12 cellular contexts compared by ENCODE assay signal in the genomic region with DNA sequence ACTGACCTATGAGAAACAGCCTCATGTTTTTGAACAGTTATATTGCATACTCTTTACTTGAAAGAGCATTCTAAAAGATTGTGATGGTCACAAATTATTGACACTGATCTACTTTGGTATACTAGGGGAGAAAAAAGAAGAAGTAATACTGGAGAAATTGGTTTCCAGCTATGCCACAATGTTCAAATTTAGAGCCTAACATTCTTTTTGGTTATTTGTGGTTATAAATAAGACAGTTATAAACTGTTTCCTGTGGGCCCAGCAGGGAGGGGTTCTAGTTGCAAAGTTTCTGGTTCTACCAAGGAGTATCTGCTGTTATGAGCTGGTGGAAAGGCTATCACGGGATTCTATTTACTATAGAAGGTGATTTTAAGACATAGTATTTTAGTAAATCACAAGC. TPM values are rescaled to one million over a fixed set of nuclear protein-coding genes. Genes with fewer than 3 reads are reported as not detected.
DNase-seq lines count a peak whose midpoint lies in the region; ATAC-seq and TF ChIP-seq lines count a peak whose summit lies in the region.
"Had no signal": no experiment of that assay in that cellular context is flagged by ENCODE, and none has a peak within 500 bp of the region (broad histone marks: within the 10 kb centered on the region; RNA-seq: fewer than 3 reads in every experiment).

No MANE protein-coding gene starts in this region.

- DNase-seq in SKM-1 treated with dmso at 0.1 percent for 144 hours (lab: John Stamatoyannopoulos, UW; ENCODE audit: unreplicated experiment) (peak; percentile 18), SKM-1 (lab: John Stamatoyannopoulos, UW; ENCODE audit: unreplicated experiment) (no peak), HL-60 (ENCODE audit: low read depth in 1 of 2, low spot score in 1 of 2) (peak in 1 of 2 experiments; percentile 4), DMS53 (lab: John Stamatoyannopoulos, UW) (no peak), prostate gland (ENCODE audit: low spot score) (no peak), NCI-H1092 (lab: John Stamatoyannopoulos, UW) (no peak)
- DNase-seq: 8988T; activated CD4-positive, CD25-positive, alpha-beta regulatory T cell treated with anti-CD3 and anti-CD28 coated beads, Interleukin-2, amount 50 U/mL, for 72 hours; activated effector memory CD4-positive, alpha-beta T cell treated with Interleukin-2 at 50 U/mL for 16 hours; NCI-H2171 had no signal

- H3K27ac Mint-ChIP-seq in stimulated activated memory B cell treated with anti-CD40 and anti-IgM and Interleukin-4, amounts not matched to agents 10 μg/mL and 1 μg/mL and 100 μg/mL, for 72 hours: peak overlapping the region; percentile 8

- ATAC-seq in HG02759 (IDR thresholded peaks at IDR 0.05; ENCODE audit: unreplicated experiment): peak; percentile 55
- ATAC-seq in stimulated activated memory B cell treated with anti-CD40 and anti-IgM and Interleukin-4, amounts not matched to agents 10 μg/mL and 1 μg/mL and 100 μg/mL, for 72 hours: no peak

- peaks cover 20% of the 10 kb centered on the region for H3K36me3 Mint-ChIP-seq in stimulated activated memory B cell treated with anti-CD40 and anti-IgM and Interleukin-4, amounts not matched to agents 10 μg/mL and 1 μg/mL and 100 μg/mL, for 72 hours

- H3K27me3 ChIP-seq in HL-60 (ENCODE audit: insufficient read depth, poor library complexity, severe bottlenecking): no peaks in the 10 kb centered on the region
- no peaks in the 10 kb centered on the region for H3K27me3 ChIP-seq in prostate gland (replicated peaks; ENCODE audit: insufficient read depth)

- H3K27ac ChIP-seq in HL-60 (replicated peaks) (peak overlapping the region; percentile 68), prostate gland (no peak overlapping the region)

- H3K4me3 ChIP-seq in HL-60 (replicated peaks; ENCODE audit: insufficient read depth, low read length) (no peak overlapping the region), prostate gland (no peak overlapping the region)

- H3K9me3 Mint-ChIP-seq in stimulated activated memory B cell treated with anti-CD40 and anti-IgM and Interleukin-4, amounts not matched to agents 10 μg/mL and 1 μg/mL and 100 μg/mL, for 72 hours: no peaks in the 10 kb centered on the region

- peaks cover 46% of the 10 kb centered on the region for H3K4me1 Mint-ChIP-seq in stimulated activated memory B cell treated with anti-CD40 and anti-IgM and Interleukin-4, amounts not matched to agents 10 μg/mL and 1 μg/mL and 100 μg/mL, for 72 hours

- intact Hi-C loops in prostate gland (cut with DNase I): no loop called here

- H3K4me1 ChIP-seq in prostate gland (replicated peaks): peaks cover 6% of the 10 kb centered on the region

- no peaks in the 10 kb centered on the region for H3K36me3 ChIP-seq in prostate gland

- no peak for TF ChIP-seq POLR2A in prostate gland (IDR thresholded peaks at IDR 0.05)

- no peaks in the 10 kb centered on the region for H3K9me3 ChIP-seq in prostate gland

- TF ChIP-seq CTCF in HL-60 (IDR thresholded peaks at IDR 0.05; ENCODE audit: insufficient read depth, low read length) (no peak), prostate gland (IDR thresholded peaks at IDR 0.05) (no peak)

- no peak overlapping the region for H3K4me3 Mint-ChIP-seq in stimulated activated memory B cell treated with anti-CD40 and anti-IgM and Interleukin-4, amounts not matched to agents 10 μg/mL and 1 μg/mL and 100 μg/mL, for 72 hours

- 58% methylated on average over 1 of the region's 1 CpG for WGBS in prostate gland

- no peaks in the 10 kb centered on the region for H3K27me3 Mint-ChIP-seq in stimulated activated memory B cell treated with anti-CD40 and anti-IgM and Interleukin-4, amounts not matched to agents 10 μg/mL and 1 μg/mL and 100 μg/mL, for 72 hours

RNA-seq across cellular contexts. Expression of gene CWC27, which starts 4.8 kb away (rescaled TPM):
- 10 to 100 TPM in 1 of 2 donors, 1 to 10 TPM in 1; 8.5 to 12.5 TPM for total RNA-seq in prostate gland

RNA-seq across cellular contexts. Expression of gene SREK1IP1, which starts 5.0 kb away (rescaled TPM):
- total RNA-seq in prostate gland: 10 to 100 TPM; 16.0 to 19.5 TPM
